In genomic region chr19:23304238-23304637, GRCh38 we compare ENCODE assay signal across 27 cellular contexts.
"Had no signal": no experiment of that assay in that cellular context is flagged by ENCODE, and none has a peak within 500 bp of the region (broad histone marks: within the 10 kb centered on the region; RNA-seq: fewer than 3 reads in every experiment).

No MANE protein-coding gene starts in this region.

- H3K4me3 Mint-ChIP-seq: effector memory CD8-positive, alpha-beta T cell; endodermal cell; mesothelial cell of epicardium; naive B cell had no signal

- H3K9me3 ChIP-seq: gastrocnemius medialis had no signal

- H3K4me3 ChIP-seq: coronary artery, esophagus squamous epithelium, gastrocnemius medialis, heart right ventricle, left lung, lower lobe of right lung, mucosa of descending colon had no signal

- H3K27ac ChIP-seq: coronary artery, epithelial cell of prostate, esophagus squamous epithelium, gastrocnemius medialis, heart right ventricle, left lung, lower lobe of right lung had no signal

- H3K27ac Mint-ChIP-seq: effector memory CD8-positive, alpha-beta T cell; endodermal cell; mesothelial cell of epicardium had no signal

- DNase-seq: effector CD8-positive, alpha-beta T cell; effector memory CD8-positive, alpha-beta T cell; endodermal cell; erythroblast; esophagus squamous epithelium; foreskin fibroblast; foreskin melanocyte; gastrocnemius medialis; glutamatergic neuron; head of caudate nucleus; heart right ventricle; hippocampal formation; left cardiac atrium; left lung; left ventricle myocardium superior; lower lobe of right lung; mesenchymal stem cell; mucosa of descending colon; naive B cell had no signal

- ATAC-seq: effector memory CD8-positive, alpha-beta T cell; esophagus mucosa; gastrocnemius medialis; heart right ventricle; left cardiac atrium; left lung; left ventricle myocardium superior; lower lobe of right lung; mucosa of descending colon had no signal

- H3K4me1 Mint-ChIP-seq: endodermal cell, mesothelial cell of epicardium, naive B cell had no signal

- H3K27me3 ChIP-seq: esophagus squamous epithelium, gastrocnemius medialis, heart right ventricle, left lung had no signal

- FAIRE-seq: colon, endometrium, islet of Langerhans, keratinocyte had no signal

- H3K4me1 ChIP-seq: esophagus squamous epithelium, gastrocnemius medialis, heart right ventricle, left lung, lower lobe of right lung had no signal

- H3K36me3 ChIP-seq: esophagus squamous epithelium, gastrocnemius medialis, heart right ventricle, left lung, lower lobe of right lung had no signal
